Comparison of ENCODE assay signal across 27 cellular contexts in the genomic region with DNA sequence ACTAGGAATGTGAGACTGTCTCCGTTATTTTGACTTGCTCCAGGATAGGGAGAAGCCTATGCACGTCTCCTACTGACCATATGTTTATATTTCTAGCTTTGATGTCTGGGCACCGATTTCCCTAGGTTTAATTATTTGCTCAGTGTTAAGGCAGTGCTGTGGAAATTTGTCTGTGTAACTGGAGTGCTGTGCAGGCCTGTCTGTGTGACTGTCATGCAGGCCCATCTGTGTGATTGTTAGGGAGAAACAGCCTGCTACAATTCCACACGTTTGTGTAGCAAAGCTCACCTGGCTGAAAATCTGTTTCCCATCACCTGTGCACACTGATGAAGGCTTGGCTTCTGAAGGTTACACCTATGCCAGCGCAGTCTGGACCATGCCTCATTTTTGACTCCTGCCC. TPM values are rescaled to one million over a fixed set of nuclear protein-coding genes. Genes with fewer than 3 reads are reported as not detected.
DNase-seq lines count a peak whose midpoint lies in the region; ATAC-seq, FAIRE-seq and TF ChIP-seq lines count a peak whose summit lies in the region.
"Had no signal": no experiment of that assay in that cellular context is flagged by ENCODE, and none has a peak within 500 bp of the region (broad histone marks: within the 10 kb centered on the region; RNA-seq: fewer than 3 reads in every experiment).

No MANE protein-coding gene starts in this region.

- CTCF ChIA-PET in A673 (lab: Charles Lee), result interaction anchor here (0.7 to 0.9 kb wide), 2 partner anchors 11 to 19 kb away, joined by 3 to 7 read pairs; no protein-coding TSS in a partner anchor
- CTCF ChIA-PET in CD4-positive, alpha-beta T cell (lab: Charles Lee), result interaction anchor here (1.5 kb wide), 1 partner anchor 12 kb away, joined by 4 read pairs; no protein-coding TSS in a partner anchor
- CTCF ChIA-PET in naive thymus-derived CD4-positive, alpha-beta T cell (lab: Charles Lee), result interaction anchor here (0.6 to 1.2 kb wide), 3 partner anchors 9 to 240 kb away, joined by 4 to 5 read pairs (median 5); no protein-coding TSS in a partner anchor

- DNase-seq in A673 (ENCODE audit: low spot score), result no peak
- DNase-seq in CD4-positive, alpha-beta T cell, result no peak
- DNase-seq in central memory CD8-positive, alpha-beta T cell (ENCODE audit: low spot score in 2 of 2), result no peak
- DNase-seq in naive thymus-derived CD4-positive, alpha-beta T cell, result no peak
- no peak for DNase-seq in kidney tubule cell (ENCODE audit: low spot score)
- DNase-seq in urothelium cell line (ENCODE audit: low spot score), result no peak
- DNase-seq: activated CD4-positive, alpha-beta T cell treated with anti-CD3 and anti-CD28 coated beads, Interleukin-2, amount 50 U/mL, for 4 hours; activated CD4-positive, CD25-positive, alpha-beta regulatory T cell; activated CD8-positive, alpha-beta memory T cell treated with anti-CD3 and anti-CD28 coated beads, Interleukin-2, amount 10 ng/mL, durations not matched to agents 7 days and 5 days; activated T-cell treated with anti-CD3 and anti-CD28 coated beads, Interleukin-2, amount 50 U/mL, for 72 hours; Calu3; DND-41; foreskin melanocyte; GM23248; NCI-H187 treated with DMSO at 0.1 percent for 48 hours; NCI-H510A treated with DMSO at 0.1 percent for 48 hours; right lobe of liver; RPMI8226; stimulated activated CD4-positive, alpha-beta T cell treated with anti-CD3 and anti-CD28 coated beads, Interleukin-2, amount 100 ng/mL, for 24 hours; stimulated activated naive CD8-positive, alpha-beta T cell treated with anti-CD3 and anti-CD28 coated beads, Interleukin-15, amount 100 ng/mL, for 72 hours; tibial artery had no signal

- no peaks in the 10 kb centered on the region for H3K36me3 Mint-ChIP-seq in CD4-positive, alpha-beta T cell (ENCODE audit: low read depth)
- peaks cover 2% of the 10 kb centered on the region for H3K36me3 Mint-ChIP-seq in central memory CD8-positive, alpha-beta T cell (ENCODE audit: insufficient read depth)
- H3K36me3 Mint-ChIP-seq in naive thymus-derived CD4-positive, alpha-beta T cell, result no peaks in the 10 kb centered on the region
- H3K36me3 Mint-ChIP-seq: activated CD8-positive, alpha-beta memory T cell treated with anti-CD3 and anti-CD28 coated beads, Interleukin-2, amount 10 ng/mL, durations not matched to agents 7 days and 5 days had no signal

- H3K9me3 ChIP-seq in A673 (ENCODE audit: low read depth, low read length, poor library complexity, severe bottlenecking), result no peaks in the 10 kb centered on the region
- H3K9me3 ChIP-seq in CD4-positive, alpha-beta T cell (ENCODE audit: control insufficient read depth, low read length), result no peaks in the 10 kb centered on the region
- H3K9me3 ChIP-seq in naive thymus-derived CD4-positive, alpha-beta T cell (ENCODE audit: control insufficient read depth in 2 of 3, low read length in 3 of 3), result no peaks in the 10 kb centered on the region
- H3K9me3 ChIP-seq: ascending aorta; BLaER1 treated with 17β-estradiol and CSF1 and Interleukin-3, amounts not matched to agents 10 nM and 100 nM; prostate gland; right lobe of liver; SJSA1; spleen; tibial artery had no signal

- no peak for ATAC-seq in CD4-positive, alpha-beta T cell (ENCODE audit: poor library complexity)
- no peak for ATAC-seq in central memory CD8-positive, alpha-beta T cell (replicated peaks; ENCODE audit: extremely low read depth, poor library complexity, severe bottlenecking)
- ATAC-seq in naive thymus-derived CD4-positive, alpha-beta T cell, result no peak
- ATAC-seq in GM18519 (IDR thresholded peaks at IDR 0.05; ENCODE audit: low FRiP score, unreplicated experiment), result no peak
- ATAC-seq: activated CD8-positive, alpha-beta memory T cell treated with anti-CD3 and anti-CD28 coated beads, Interleukin-2, amount 10 ng/mL, durations not matched to agents 7 days and 5 days; activated T-cell treated with anti-CD3 and anti-CD28 coated beads, Interleukin-2, amount 50 U/mL, for 72 hours; right lobe of liver; stimulated activated naive CD8-positive, alpha-beta T cell treated with anti-CD3 and anti-CD28 coated beads, Interleukin-15, amount 100 ng/mL, for 72 hours had no signal

- H3K27ac Mint-ChIP-seq in CD4-positive, alpha-beta T cell, result peak overlapping the region; percentile 75
- H3K27ac Mint-ChIP-seq in central memory CD8-positive, alpha-beta T cell (ENCODE audit: low read depth), result peak overlapping the region; percentile 84
- H3K27ac Mint-ChIP-seq in naive thymus-derived CD4-positive, alpha-beta T cell, result peak overlapping the region in 7 of 9 donors; percentile 16 to 90 (median 51)

- no TSS peak for BruUV-seq in A673 (replicated peaks; lab: Mats Ljungman, UMichigan)

- no peaks in the 10 kb centered on the region for H3K27me3 ChIP-seq in A673 (replicated peaks; ENCODE audit: insufficient read depth, low read depth, low read length, poor library complexity)
- H3K27me3 ChIP-seq in CD4-positive, alpha-beta T cell (ENCODE audit: control insufficient read depth, insufficient read depth, low read length), result no peaks in the 10 kb centered on the region
- H3K27me3 ChIP-seq in naive thymus-derived CD4-positive, alpha-beta T cell (ENCODE audit: control insufficient read depth in 2 of 2, insufficient read depth in 2 of 2, low read length in 2 of 2), result no peaks in the 10 kb centered on the region
- H3K27me3 ChIP-seq: ascending aorta; BLaER1 treated with 17β-estradiol and CSF1 and Interleukin-3, amounts not matched to agents 10 nM and 100 nM; right lobe of liver; SJSA1; spleen; tibial artery had no signal

- no peaks in the 10 kb centered on the region for H3K27me3 Mint-ChIP-seq in CD4-positive, alpha-beta T cell
- H3K27me3 Mint-ChIP-seq in central memory CD8-positive, alpha-beta T cell, result no peaks in the 10 kb centered on the region
- no peaks in the 10 kb centered on the region for H3K27me3 Mint-ChIP-seq in naive thymus-derived CD4-positive, alpha-beta T cell
- H3K27me3 Mint-ChIP-seq: activated CD8-positive, alpha-beta memory T cell treated with anti-CD3 and anti-CD28 coated beads, Interleukin-2, amount 10 ng/mL, durations not matched to agents 7 days and 5 days; stimulated activated naive CD8-positive, alpha-beta T cell treated with anti-CD3 and anti-CD28 coated beads, Interleukin-15, amount 100 ng/mL, for 72 hours had no signal

- no peak for TF ChIP-seq CTCF in A673 (conservative IDR thresholded peaks at IDR 0.05; ENCODE audit: low read depth, low read length)
- no peak for TF ChIP-seq CTCF in CD4-positive, alpha-beta T cell (IDR thresholded peaks at IDR 0.05)

- H3K4me3 ChIP-seq in A673 (ENCODE audit: low read depth, low read length, poor library complexity, severe bottlenecking), result no peak overlapping the region
- no peak overlapping the region for H3K4me3 ChIP-seq in naive thymus-derived CD4-positive, alpha-beta T cell (ENCODE audit: low read length)
- H3K4me3 ChIP-seq: ascending aorta; BLaER1 treated with 17β-estradiol and CSF1 and Interleukin-3, amounts not matched to agents 10 nM and 100 nM; GM23248; prostate gland; right lobe of liver; SJSA1; spleen; tibial artery had no signal

- H3K36me3 ChIP-seq in A673 (ENCODE audit: insufficient read depth, low read length, poor library complexity, severe bottlenecking), result no peaks in the 10 kb centered on the region
- no peaks in the 10 kb centered on the region for H3K36me3 ChIP-seq in naive thymus-derived CD4-positive, alpha-beta T cell (ENCODE audit: control insufficient read depth in 2 of 3, insufficient read depth in 3 of 3, low read length in 3 of 3)
- H3K36me3 ChIP-seq: BLaER1 treated with 17β-estradiol and CSF1 and Interleukin-3, amounts not matched to agents 10 nM and 100 nM; prostate gland; right lobe of liver; spleen had no signal

- POLR2A ChIA-PET in A673 (lab: Charles Lee; ENCODE audit: low non-redundant PET), result interaction anchor here (0.6 kb wide), 1 partner anchor 1793 kb away, joined by 3 read pairs; no protein-coding TSS in a partner anchor
- POLR2A ChIA-PET in CD4-positive, alpha-beta T cell (lab: Charles Lee), result interaction anchor here (0.7 to 2.4 kb wide), 5 partner anchors 9 to 29 kb away, joined by 3 to 13 read pairs (median 3); a partner anchor contains a TSS
- POLR2A ChIA-PET in naive thymus-derived CD4-positive, alpha-beta T cell (lab: Charles Lee), result interaction anchor here (0.8 to 16.3 kb wide), 4 partner anchors 8 to 27 kb away, joined by 3 to 653 read pairs (median 8); a partner anchor contains a TSS

- no peak for FAIRE-seq in urothelium cell line (lab: Jason Lieb, UNC)

- H3K27ac ChIP-seq in A673 (ENCODE audit: low read depth, low read length, poor library complexity, severe bottlenecking), result peak overlapping the region; percentile 12
- no peak overlapping the region for H3K27ac ChIP-seq in CD4-positive, alpha-beta T cell (ENCODE audit: low read depth, low read length)
- H3K27ac ChIP-seq in naive thymus-derived CD4-positive, alpha-beta T cell (ENCODE audit: low read depth, low read length), result no peak overlapping the region
- H3K27ac ChIP-seq: ascending aorta; BLaER1 treated with 17β-estradiol and CSF1 and Interleukin-3, amounts not matched to agents 10 nM and 100 nM; GM23248; prostate gland; right lobe of liver; SJSA1; spleen; tibial artery had no signal

- H3K4me1 Mint-ChIP-seq in CD4-positive, alpha-beta T cell (ENCODE audit: low read depth), result peaks cover 25% of the 10 kb centered on the region
- H3K4me1 Mint-ChIP-seq in central memory CD8-positive, alpha-beta T cell, result peaks cover 22% of the 10 kb centered on the region
- H3K4me1 Mint-ChIP-seq in naive thymus-derived CD4-positive, alpha-beta T cell, result peaks cover 9 to 31% (median 26%) of the 10 kb centered on the region in 7 donors

- no peak overlapping the region for H3K4me3 Mint-ChIP-seq in CD4-positive, alpha-beta T cell
- no peak overlapping the region for H3K4me3 Mint-ChIP-seq in central memory CD8-positive, alpha-beta T cell
- no peak overlapping the region for H3K4me3 Mint-ChIP-seq in naive thymus-derived CD4-positive, alpha-beta T cell
- H3K4me3 Mint-ChIP-seq: activated CD8-positive, alpha-beta memory T cell treated with anti-CD3 and anti-CD28 coated beads, Interleukin-2, amount 10 ng/mL, durations not matched to agents 7 days and 5 days; activated T-cell treated with anti-CD3 and anti-CD28 coated beads, Interleukin-2, amount 50 U/mL, for 72 hours; stimulated activated naive CD8-positive, alpha-beta T cell treated with anti-CD3 and anti-CD28 coated beads, Interleukin-15, amount 100 ng/mL, for 72 hours had no signal

- peaks cover 7% of the 10 kb centered on the region for H3K4me1 ChIP-seq in A673 (ENCODE audit: insufficient read depth, low read length, poor library complexity, severe bottlenecking)
- peaks cover 16 to 18% of the 10 kb centered on the region in 2 donors for H3K4me1 ChIP-seq in naive thymus-derived CD4-positive, alpha-beta T cell (ENCODE audit: control insufficient read depth in 2 of 2, insufficient read depth in 2 of 2, low read length in 2 of 2)
- H3K4me1 ChIP-seq: ascending aorta, prostate gland, right lobe of liver, SJSA1, tibial artery had no signal

- intact Hi-C loops in A673 (cut with micrococcal nuclease; ENCODE audit: unreplicated experiment), result no loop called here
- intact Hi-C loops in CD4-positive, alpha-beta T cell (cut with DNase I, micrococcal nuclease), result no loop called here
- intact Hi-C loops in naive thymus-derived CD4-positive, alpha-beta T cell (cut with micrococcal nuclease), result no loop called here

- H3K9me3 Mint-ChIP-seq in CD4-positive, alpha-beta T cell, result no peaks in the 10 kb centered on the region
- no peaks in the 10 kb centered on the region for H3K9me3 Mint-ChIP-seq in central memory CD8-positive, alpha-beta T cell
- peaks cover 0 to 3% (median 0%) of the 10 kb centered on the region in 11 donors for H3K9me3 Mint-ChIP-seq in naive thymus-derived CD4-positive, alpha-beta T cell
- H3K9me3 Mint-ChIP-seq: activated T-cell treated with anti-CD3 and anti-CD28 coated beads, Interleukin-2, amount 50 U/mL, for 72 hours; stimulated activated naive CD8-positive, alpha-beta T cell treated with anti-CD3 and anti-CD28 coated beads, Interleukin-15, amount 100 ng/mL, for 72 hours had no signal

RNA-seq across cellular contexts. Expression of a gene that starts 29.6 kb away (rescaled TPM):
- total RNA-seq in A673 (2021), result 2,297 and 3,307 TPM in 2 replicates
- 100 to 1,000 TPM; 788 to 811 TPM for total RNA-seq in CD4-positive, alpha-beta T cell
- 1,000 to 10,000 TPM in 1 of 5 experiments, 100 to 1,000 TPM in 4; 763 to 2,366 (median 830) TPM for total RNA-seq in naive thymus-derived CD4-positive, alpha-beta T cell
- 1,000 to 10,000 TPM; 1,206 to 1,808 TPM for polyA plus RNA-seq in naive thymus-derived CD4-positive, alpha-beta T cell
